ENCODE assay signal across 21 cellular contexts in the genomic region with DNA sequence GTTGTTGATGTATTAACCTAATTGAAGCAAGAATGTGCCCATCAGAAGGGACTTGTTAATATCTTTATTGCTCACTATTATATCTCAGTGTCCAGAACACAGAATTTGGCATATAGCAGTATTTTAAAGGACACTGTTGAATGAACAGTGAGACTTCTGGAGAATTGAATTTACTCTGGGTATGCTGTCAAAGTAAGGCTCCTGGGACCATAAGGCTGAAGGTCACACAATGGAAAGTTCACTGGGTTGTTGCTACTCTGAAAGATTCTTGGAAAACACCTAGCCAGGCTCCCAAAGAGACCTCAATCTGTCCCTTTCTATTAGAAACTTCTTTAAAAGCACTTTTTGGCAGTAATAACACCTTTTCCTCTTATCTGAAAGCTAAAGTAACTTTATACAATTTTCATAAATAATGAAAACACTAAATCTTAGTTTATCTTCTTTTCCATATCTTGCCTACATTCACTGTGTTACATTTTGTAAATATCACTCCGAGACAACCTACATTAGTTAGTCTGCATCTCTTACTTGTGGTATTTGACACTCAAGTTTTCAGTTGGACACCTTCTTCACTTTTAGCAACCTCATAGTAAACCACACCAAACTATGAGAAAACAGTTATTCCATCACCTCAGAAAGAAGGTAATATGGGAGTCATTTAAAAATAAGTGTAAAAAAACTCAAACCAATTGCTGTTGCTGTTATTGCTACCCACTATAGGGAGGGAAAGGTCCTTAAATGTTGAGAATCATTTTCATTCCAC.
"Had no signal": no experiment of that assay in that cellular context is flagged by ENCODE, and none has a peak within 500 bp of the region (broad histone marks: within the 10 kb centered on the region; RNA-seq: fewer than 3 reads in every experiment).

No MANE protein-coding gene starts in this region.

- DNase-seq: activated B cell treated with CpG ODN at 0.5 μM for 24 hours; activated CD4-positive, alpha-beta T cell treated with anti-CD3 and anti-CD28 coated beads for 36 hours; activated CD4-positive, alpha-beta T cell treated with anti-CD3 and anti-CD28 coated beads, Interleukin-2, amount 50 U/mL, for 48 hours; activated effector memory CD4-positive, alpha-beta T cell treated with anti-CD3 and anti-CD28 coated beads, Interleukin-2, amount 50 U/mL, for 16 hours; activated naive CD4-positive, alpha-beta T cell treated with anti-CD3 and anti-CD28 coated beads, Interleukin-2, amount 10 ng/mL, durations not matched to agents 7 days and 5 days; activated T-cell treated with anti-CD3 and anti-CD28 coated beads, Interleukin-2, amount 50 U/mL, for 72 hours; adrenal gland; central memory CD4-positive, alpha-beta T cell; dorsolateral prefrontal cortex; esophagus squamous epithelium; heart left ventricle; left colon; nephron progenitor cell; stimulated activated CD4-positive, alpha-beta T cell treated with anti-CD3 and anti-CD28 coated beads, Interleukin-4, amount 100 ng/mL, for 1 hour; SW 1271; T-helper 17 cell; transverse colon had no signal

- H3K27ac Mint-ChIP-seq: activated B cell treated with CpG ODN at 0.5 μM for 24 hours; activated CD4-positive, alpha-beta T cell treated with anti-CD3 and anti-CD28 coated beads for 36 hours; activated naive CD4-positive, alpha-beta T cell treated with anti-CD3 and anti-CD28 coated beads, Interleukin-2, amount 10 ng/mL, durations not matched to agents 7 days and 5 days; activated T-cell treated with anti-CD3 and anti-CD28 coated beads, Interleukin-2, amount 50 U/mL, for 72 hours; memory B cell; nephron progenitor cell; T-helper 17 cell had no signal

- H3K4me3 Mint-ChIP-seq: activated B cell treated with CpG ODN at 0.5 μM for 24 hours; activated CD4-positive, alpha-beta T cell treated with anti-CD3 and anti-CD28 coated beads for 36 hours; activated naive CD4-positive, alpha-beta T cell treated with anti-CD3 and anti-CD28 coated beads, Interleukin-2, amount 10 ng/mL, durations not matched to agents 7 days and 5 days; activated T-cell treated with anti-CD3 and anti-CD28 coated beads, Interleukin-2, amount 50 U/mL, for 72 hours; memory B cell; nephron progenitor cell; T-helper 17 cell had no signal

- H3K36me3 ChIP-seq: adrenal gland, ascending aorta, esophagus squamous epithelium, heart left ventricle had no signal

- H3K27me3 Mint-ChIP-seq: activated B cell treated with CpG ODN at 0.5 μM for 24 hours; activated CD4-positive, alpha-beta T cell treated with anti-CD3 and anti-CD28 coated beads for 36 hours; activated naive CD4-positive, alpha-beta T cell treated with anti-CD3 and anti-CD28 coated beads, Interleukin-2, amount 10 ng/mL, durations not matched to agents 7 days and 5 days; memory B cell; T-helper 17 cell had no signal

- H3K27ac ChIP-seq: adrenal gland, ascending aorta, dorsolateral prefrontal cortex, esophagus squamous epithelium, heart left ventricle had no signal

- H3K27me3 ChIP-seq: ascending aorta, esophagus squamous epithelium, heart left ventricle, transverse colon had no signal

- H3K9me3 ChIP-seq: adrenal gland, ascending aorta, esophagus squamous epithelium, heart left ventricle, transverse colon had no signal

- H3K4me3 ChIP-seq: adrenal gland, ascending aorta, dorsolateral prefrontal cortex, esophagus squamous epithelium, heart left ventricle, smooth muscle cell, transverse colon had no signal

- ATAC-seq: activated CD4-positive, alpha-beta T cell treated with anti-CD3 and anti-CD28 coated beads for 36 hours; activated T-cell treated with anti-CD3 and anti-CD28 coated beads, Interleukin-2, amount 50 U/mL, for 72 hours; heart left ventricle; left colon; sciatic nerve; T-helper 17 cell had no signal

- H3K4me1 Mint-ChIP-seq: activated B cell treated with CpG ODN at 0.5 μM for 24 hours, memory B cell, nephron progenitor cell had no signal

- H3K36me3 Mint-ChIP-seq: activated naive CD4-positive, alpha-beta T cell treated with anti-CD3 and anti-CD28 coated beads, Interleukin-2, amount 10 ng/mL, durations not matched to agents 7 days and 5 days; memory B cell had no signal

- H3K9me3 Mint-ChIP-seq: activated B cell treated with CpG ODN at 0.5 μM for 24 hours; activated T-cell treated with anti-CD3 and anti-CD28 coated beads, Interleukin-2, amount 50 U/mL, for 72 hours; memory B cell; nephron progenitor cell had no signal

- H3K4me1 ChIP-seq: adrenal gland, ascending aorta, esophagus squamous epithelium, heart left ventricle, transverse colon had no signal
